8 cellular contexts compared by ENCODE assay signal in genomic region chr17:3724373-3725077, GRCh38. TPM values are rescaled to one million over a fixed set of nuclear protein-coding genes. Genes with fewer than 3 reads are reported as not detected.
DNase-seq lines count a peak whose midpoint lies in the region; ATAC-seq and TF ChIP-seq lines count a peak whose summit lies in the region.

No MANE protein-coding gene starts in this region.

- peak overlapping the region; percentile 80 for H3K4me3 ChIP-seq in DOHH2 (ENCODE audit: low read length)
- peak overlapping the region; percentile 91 for H3K4me3 ChIP-seq in NB4 (ENCODE audit: low read depth, low read length)
- no peak overlapping the region for H3K4me3 ChIP-seq in endocrine pancreas (ENCODE audit: control insufficient read depth, insufficient read depth, low read length)
- peak overlapping the region; percentile 61 for H3K4me3 ChIP-seq in ovary

- H3K27ac ChIP-seq in DOHH2 (ENCODE audit: low read depth, low read length), result peak overlapping the region; percentile 54
- H3K27ac ChIP-seq in ovary, result no peak overlapping the region
- no peak overlapping the region for H3K27ac ChIP-seq in caudate nucleus (ENCODE audit: low read depth, low read length)

- 16 to 22% (median 16%) methylated on average over 21 to 27 of the region's 27 CpGs for WGBS in ovary, 3 donors

- H3K36me3 ChIP-seq in DOHH2 (ENCODE audit: control insufficient read depth, low read length) (peaks cover 75% of the 10 kb centered on the region), endocrine pancreas (ENCODE audit: control insufficient read depth, insufficient read depth, low read length) (no peaks in the 10 kb centered on the region), ovary (no peaks in the 10 kb centered on the region)

- peaks cover 67% of the 10 kb centered on the region for H3K4me1 ChIP-seq in DOHH2 (ENCODE audit: control insufficient read depth, low read length)
- peaks cover 9% of the 10 kb centered on the region for H3K4me1 ChIP-seq in endocrine pancreas (ENCODE audit: control insufficient read depth, insufficient read depth, low read length)
- H3K4me1 ChIP-seq in ovary (ENCODE audit: insufficient read depth), result peaks cover 6% of the 10 kb centered on the region

- TF ChIP-seq EP300 in ovary (IDR thresholded peaks at IDR 0.05), result no peak

- intact Hi-C loops in ovary (cut with DNase I), result no loop called here

- no peaks in the 10 kb centered on the region for H3K9me2 ChIP-seq in DOHH2 (replicated peaks; ENCODE audit: control insufficient read depth, low read length)

- H3K9me3 ChIP-seq in DOHH2 (ENCODE audit: control insufficient read depth, insufficient read depth, low read length), result no peaks in the 10 kb centered on the region
- no peaks in the 10 kb centered on the region for H3K9me3 ChIP-seq in endocrine pancreas (ENCODE audit: control insufficient read depth, low read length)
- H3K9me3 ChIP-seq in ovary, result no peaks in the 10 kb centered on the region

- peaks cover 26% of the 10 kb centered on the region for H4K20me1 ChIP-seq in DOHH2 (ENCODE audit: control insufficient read depth, insufficient read depth, low read depth, low read length)

- TF ChIP-seq POLR2A in NB4 (IDR thresholded peaks at IDR 0.05; ENCODE audit: extremely low read depth, insufficient read length) (no peak), ovary (IDR thresholded peaks at IDR 0.05) (no peak)

- no peak for ATAC-seq in GM18858 (IDR thresholded peaks at IDR 0.05; ENCODE audit: unreplicated experiment)

- H3K27me3 ChIP-seq in DOHH2 (ENCODE audit: control insufficient read depth, low read length) (no peaks in the 10 kb centered on the region), endocrine pancreas (ENCODE audit: control insufficient read depth, insufficient read depth, low read length) (no peaks in the 10 kb centered on the region), ovary (no peaks in the 10 kb centered on the region)

- H3K9ac ChIP-seq in endocrine pancreas (ENCODE audit: control insufficient read depth, insufficient read depth, low read length), result peak overlapping the region; percentile 47

- TF ChIP-seq CTCF in DOHH2 (IDR thresholded peaks at IDR 0.05; ENCODE audit: low read depth, low read length, poor library complexity, severe bottlenecking), result no peak
- no peak for TF ChIP-seq CTCF in NB4 (IDR thresholded peaks at IDR 0.05; ENCODE audit: low read depth, low read length)
- no peak for TF ChIP-seq CTCF in ovary (IDR thresholded peaks at IDR 0.05)

- DNase-seq in NB4 (ENCODE audit: low read depth) (no peak), ovary (peak in 1 of 5 donors; percentile 31), NOMO-1 treated with DMSO at 0.1 percent for 48 hours (lab: John Stamatoyannopoulos, UW; ENCODE audit: unreplicated experiment) (no peak), caudate nucleus (lab: John Stamatoyannopoulos, UW) (no peak), NCI-H1417 (lab: John Stamatoyannopoulos, UW) (no peak)

- peak overlapping the region; percentile 93 for H3K4me2 ChIP-seq in DOHH2 (ENCODE audit: low read length)

- peaks cover 88% of the 10 kb centered on the region for H3K79me2 ChIP-seq in DOHH2 (ENCODE audit: control insufficient read depth, low read length)

- 0 out of 2 replicates have a peak, but pooled peaks cover 2% of the 10 kb centered on the region for H3F3A ChIP-seq in DOHH2 (ENCODE audit: control insufficient read depth, insufficient read depth)

RNA-seq across cellular contexts. Expression of gene HASPIN, which starts 0.8 kb away (rescaled TPM):
- total RNA-seq in ovary, result under 1 TPM in 6 of 7 donors, not detected in 1; 0.10 to 0.92 (median 0.25) TPM
- polyA plus RNA-seq in ovary, result under 1 TPM; 0.15 to 0.38 TPM

RNA-seq across cellular contexts. Expression of gene P2RX5, which starts 28.6 kb away (rescaled TPM):
- total RNA-seq in ovary, result 1 to 10 TPM in 2 of 7 donors, under 1 TPM in 5; 0.15 to 1.1 (median 0.61) TPM
- polyA plus RNA-seq in ovary, result under 1 TPM; 0.23 to 0.63 TPM

RNA-seq across cellular contexts. Expression of gene EMC6, which starts 55.9 kb away (rescaled TPM):
- 10 to 100 TPM in 6 of 7 donors, 1 to 10 TPM in 1; 7.6 to 28.7 (median 20.5) TPM for total RNA-seq in ovary
- 10 to 100 TPM; 20.3 to 38.9 TPM for polyA plus RNA-seq in ovary

RNA-seq across cellular contexts. Expression of gene TAX1BP3, which starts 56.1 kb away (rescaled TPM):
- 100 to 1,000 TPM in 6 of 7 donors, 10 to 100 TPM in 1; 64.3 to 166 (median 128) TPM for total RNA-seq in ovary
- 100 to 1,000 TPM in 1 of 2 donors, 10 to 100 TPM in 1; 48.7 to 100 TPM for polyA plus RNA-seq in ovary
